15 cellular contexts compared by ENCODE assay signal in the genomic region with DNA sequence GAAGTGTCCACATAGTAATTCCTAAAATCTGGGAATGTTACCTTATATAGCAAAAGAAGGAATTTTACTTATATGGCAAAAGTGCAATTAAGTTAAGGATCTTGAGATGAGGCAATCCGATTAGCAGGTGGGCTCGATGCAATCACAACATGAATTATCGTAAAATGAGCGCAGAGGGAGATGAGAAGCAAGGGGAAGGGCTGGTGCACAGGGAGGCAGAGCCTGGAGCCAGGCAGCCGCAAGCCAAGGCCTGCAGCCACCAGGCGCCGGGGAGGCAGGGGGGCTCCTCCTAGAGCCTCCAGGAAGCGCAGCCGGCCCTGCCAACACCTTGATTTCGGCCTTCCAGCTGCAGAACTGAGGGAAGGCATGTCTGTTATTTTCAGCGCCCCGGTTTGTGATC.
"Had no signal": no experiment of that assay in that cellular context is flagged by ENCODE, and none has a peak within 500 bp of the region (broad histone marks: within the 10 kb centered on the region; RNA-seq: fewer than 3 reads in every experiment).

No MANE protein-coding gene starts in this region.

- H3K9me3 ChIP-seq: ascending aorta, psoas muscle, right lobe of liver, upper lobe of right lung had no signal

- H3K4me3 Mint-ChIP-seq: activated CD4-positive, alpha-beta memory T cell treated with anti-CD3 and anti-CD28 coated beads for 36 hours; activated naive CD8-positive, alpha-beta T cell treated with anti-CD3 and anti-CD28 coated beads, Interleukin-2, amount 50 U/mL, for 24 hours; activated T-helper 1 cell treated with anti-CD3 and anti-CD28 coated beads, Interleukin-12 subunit alpha, Interleukin-12 subunit beta, Interleukin-2, Interleukin-4 antibody, amounts not matched to agents 30 ng/mL and 10 ng/mL and 1 ng/mL, durations not matched to agents 14 hours and 24 hours and 36 hours; naive thymus-derived CD4-positive, alpha-beta T cell; stimulated activated naive B cell treated with anti-CD40 and anti-IgM and Interleukin-4, amounts not matched to agents 10 μg/mL and 1 μg/mL and 100 μg/mL, for 72 hours had no signal

- H3K27ac Mint-ChIP-seq: activated CD4-positive, alpha-beta memory T cell treated with anti-CD3 and anti-CD28 coated beads for 36 hours; activated naive CD8-positive, alpha-beta T cell treated with anti-CD3 and anti-CD28 coated beads, Interleukin-2, amount 50 U/mL, for 24 hours; activated T-helper 1 cell treated with anti-CD3 and anti-CD28 coated beads, Interleukin-12 subunit alpha, Interleukin-12 subunit beta, Interleukin-2, Interleukin-4 antibody, amounts not matched to agents 30 ng/mL and 10 ng/mL and 1 ng/mL, durations not matched to agents 14 hours and 24 hours and 36 hours; naive thymus-derived CD4-positive, alpha-beta T cell; stimulated activated naive B cell treated with anti-CD40 and anti-IgM and Interleukin-4, amounts not matched to agents 10 μg/mL and 1 μg/mL and 100 μg/mL, for 72 hours had no signal

- H3K36me3 Mint-ChIP-seq: activated CD4-positive, alpha-beta memory T cell treated with anti-CD3 and anti-CD28 coated beads for 36 hours; naive thymus-derived CD4-positive, alpha-beta T cell had no signal

- ATAC-seq: activated naive CD8-positive, alpha-beta T cell treated with anti-CD3 and anti-CD28 coated beads, Interleukin-2, amount 50 U/mL, for 24 hours; naive thymus-derived CD4-positive, alpha-beta T cell; psoas muscle; stimulated activated naive B cell treated with anti-CD40 and anti-IgM and Interleukin-4, amounts not matched to agents 10 μg/mL and 1 μg/mL and 100 μg/mL, for 72 hours had no signal

- H3K27me3 ChIP-seq: ascending aorta, cardiac muscle cell, right lobe of liver, upper lobe of right lung had no signal

- H3K27ac ChIP-seq: ascending aorta, cardiac muscle cell, psoas muscle, right lobe of liver had no signal

- H3K9me3 Mint-ChIP-seq: activated CD4-positive, alpha-beta memory T cell treated with anti-CD3 and anti-CD28 coated beads for 36 hours; activated naive CD8-positive, alpha-beta T cell treated with anti-CD3 and anti-CD28 coated beads, Interleukin-2, amount 50 U/mL, for 24 hours; activated T-helper 1 cell treated with anti-CD3 and anti-CD28 coated beads, Interleukin-12 subunit alpha, Interleukin-12 subunit beta, Interleukin-2, Interleukin-4 antibody, amounts not matched to agents 30 ng/mL and 10 ng/mL and 1 ng/mL, durations not matched to agents 14 hours and 24 hours and 36 hours; naive thymus-derived CD4-positive, alpha-beta T cell had no signal

- H3K4me1 Mint-ChIP-seq: activated naive CD8-positive, alpha-beta T cell treated with anti-CD3 and anti-CD28 coated beads, Interleukin-2, amount 50 U/mL, for 24 hours; naive thymus-derived CD4-positive, alpha-beta T cell had no signal

- DNase-seq: activated CD4-positive, alpha-beta memory T cell treated with anti-CD3 and anti-CD28 coated beads for 36 hours; activated CD8-positive, alpha-beta memory T cell treated with anti-CD3 and anti-CD28 coated beads, Interleukin-2, amount 50 U/mL, for 4 hours; activated naive CD4-positive, alpha-beta T cell treated with Interleukin-2 at 50 U/mL for 16 hours; activated naive CD8-positive, alpha-beta T cell treated with anti-CD3 and anti-CD28 coated beads, Interleukin-2, amount 50 U/mL, for 24 hours; hypothalamus; naive thymus-derived CD4-positive, alpha-beta T cell; psoas muscle; right lobe of liver; stimulated activated CD4-positive, alpha-beta T cell treated with anti-CD3 and anti-CD28 coated beads, Interleukin-2, amount 100 ng/mL, for 24 hours; stimulated activated naive B cell treated with anti-CD40 and anti-IgM and Interleukin-4, amounts not matched to agents 10 μg/mL and 1 μg/mL and 100 μg/mL, for 72 hours; substantia nigra; upper lobe of right lung had no signal
